Comparison of ENCODE assay signal across 26 cellular contexts in the genomic region with DNA sequence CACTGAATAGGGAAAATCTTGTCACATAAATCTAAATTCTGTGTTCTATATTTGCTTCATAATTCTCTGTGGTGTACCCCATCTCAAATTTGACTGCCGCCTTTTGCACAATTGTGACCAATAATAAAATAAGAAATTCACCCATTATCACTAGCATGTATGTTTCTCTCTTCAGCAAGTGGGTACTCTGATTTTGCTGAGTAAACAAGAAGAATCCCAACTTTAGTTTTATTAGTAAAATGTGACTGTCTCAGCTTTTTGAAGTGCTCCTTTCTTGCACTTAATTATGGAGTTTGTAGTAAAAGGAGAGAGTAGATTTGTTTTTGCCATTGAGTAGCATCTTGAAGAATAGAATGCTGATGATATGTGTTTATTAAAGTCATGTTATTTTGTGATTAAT.
"Had no signal": no experiment of that assay in that cellular context is flagged by ENCODE, and none has a peak within 500 bp of the region (broad histone marks: within the 10 kb centered on the region; RNA-seq: fewer than 3 reads in every experiment).

No MANE protein-coding gene starts in this region.

- H3K36me3 ChIP-seq: prostate gland, uterus had no signal

- ATAC-seq: left colon; left lung; lower lobe of right lung; naive thymus-derived CD8-positive, alpha-beta T cell; pancreas; right cardiac atrium; stimulated activated memory B cell treated with anti-CD40 and anti-IgM and Interleukin-4, amounts not matched to agents 10 μg/mL and 1 μg/mL and 100 μg/mL, for 72 hours had no signal

- H3K4me3 ChIP-seq: left lung, lower lobe of right lung, prostate gland, sigmoid colon, spleen, tibial nerve, uterus had no signal

- H3K27me3 ChIP-seq: left lung, pancreas, sigmoid colon, spleen, tibial nerve, uterus had no signal

- DNase-seq: immature natural killer cell; kidney; left colon; left lung; lower lobe of right lung; mammary epithelial cell; mesenchymal stem cell; naive thymus-derived CD8-positive, alpha-beta T cell; nucleus accumbens; pancreas; posterior cingulate gyrus; retina; right cardiac atrium; sigmoid colon; small intestine; spleen; stimulated activated CD4-positive, alpha-beta T cell treated with anti-CD3 and anti-CD28 coated beads, Interleukin-4, amount 100 ng/mL, for 4 hours; stimulated activated CD8-positive, alpha-beta memory T cell treated with anti-CD3 and anti-CD28 coated beads, Interleukin-4, amount 100 ng/mL, for 48 hours; stimulated activated naive CD4-positive, alpha-beta T cell treated with Interleukin-2 at 50 U/mL for 16 hours; stimulated activated naive CD8-positive, alpha-beta T cell treated with anti-CD3 and anti-CD28 coated beads, Interleukin-15, amount 100 ng/mL, for 72 hours; substantia nigra; uterus had no signal

- H3K27ac ChIP-seq: left lung, lower lobe of right lung, prostate gland, sigmoid colon, spleen, uterus had no signal

- FAIRE-seq: islet of Langerhans, kidney, pancreas, small intestine had no signal

- H3K9me3 ChIP-seq: left lung, lower lobe of right lung, prostate gland, sigmoid colon, spleen, tibial nerve, uterus had no signal
